ENCODE assay signal across 8 cellular contexts in genomic region chrX:48597353-48598264, GRCh38. TPM values are rescaled to one million over a fixed set of nuclear protein-coding genes. Genes with fewer than 3 reads are reported as not detected.
DNase-seq lines count a peak whose midpoint lies in the region; ATAC-seq and FAIRE-seq lines count a peak whose summit lies in the region.

Gene WDR13 (plus strand): TSS chrX:48597492. CDS start chrX:48597997, 505 bp downstream.

- DNase-seq in Ammon's horn (ENCODE audit: low spot score) (peak; percentile 91), GM19239 (ENCODE audit: insufficient read length, low spot score) (peak; percentile 69), NCI-H748 (lab: John Stamatoyannopoulos, UW; ENCODE audit: unreplicated experiment) (peak; percentile 95), cortex of kidney (lab: John Stamatoyannopoulos, UW) (peak; percentile 4), left colon (peak; percentile 93 to 95)
- peak; percentile 88 for DNase-seq in activated CD4-positive, alpha-beta T cell treated with anti-CD3 and anti-CD28 coated beads, Interleukin-2, amount 50 U/mL, for 1 hour
- DNase-seq in stimulated activated CD4-positive, alpha-beta T cell treated with anti-CD3 and anti-CD28 coated beads, Interleukin-1b, Interleukin-23, amount 100 ng/mL, for 4 hours (ENCODE audit: low read depth in 2 of 2): peak; percentile 80 to 83

- intact Hi-C loops in left colon (cut with DNase I, micrococcal nuclease): no loop called here

- ATAC-seq in HG03520 (IDR thresholded peaks at IDR 0.05; ENCODE audit: unreplicated experiment) (peak; percentile 63), left colon (peak; percentile 90)

- FAIRE-seq in GM19239 (lab: Jason Lieb, UNC): peak; percentile 100

RNA-seq across cellular contexts. Expression of gene WDR13, which starts in this region (rescaled TPM):
- 100 to 1,000 TPM; 126 to 141 TPM for total RNA-seq in left colon

Comparison
In these comparisons a context has a peak if more than half of its experiments do, and no peak if none do; other contexts are left out.
1. Peak in every context shown above with its lines: DNase-seq and ATAC-seq.
2. DNase-seq: peak in every context shown above with its lines; median percentile 95 in NCI-H748; 94 in left colon; 91 in Ammon's horn; 88 in activated CD4-positive, alpha-beta T cell treated with anti-CD3 and anti-CD28 coated beads, Interleukin-2, amount 50 U/mL, for 1 hour; 82 in stimulated activated CD4-positive, alpha-beta T cell treated with anti-CD3 and anti-CD28 coated beads, Interleukin-1b, Interleukin-23, amount 100 ng/mL, for 4 hours; 69 in GM19239; 4 in cortex of kidney.